8 cellular contexts compared by ENCODE assay signal in the genomic region with DNA sequence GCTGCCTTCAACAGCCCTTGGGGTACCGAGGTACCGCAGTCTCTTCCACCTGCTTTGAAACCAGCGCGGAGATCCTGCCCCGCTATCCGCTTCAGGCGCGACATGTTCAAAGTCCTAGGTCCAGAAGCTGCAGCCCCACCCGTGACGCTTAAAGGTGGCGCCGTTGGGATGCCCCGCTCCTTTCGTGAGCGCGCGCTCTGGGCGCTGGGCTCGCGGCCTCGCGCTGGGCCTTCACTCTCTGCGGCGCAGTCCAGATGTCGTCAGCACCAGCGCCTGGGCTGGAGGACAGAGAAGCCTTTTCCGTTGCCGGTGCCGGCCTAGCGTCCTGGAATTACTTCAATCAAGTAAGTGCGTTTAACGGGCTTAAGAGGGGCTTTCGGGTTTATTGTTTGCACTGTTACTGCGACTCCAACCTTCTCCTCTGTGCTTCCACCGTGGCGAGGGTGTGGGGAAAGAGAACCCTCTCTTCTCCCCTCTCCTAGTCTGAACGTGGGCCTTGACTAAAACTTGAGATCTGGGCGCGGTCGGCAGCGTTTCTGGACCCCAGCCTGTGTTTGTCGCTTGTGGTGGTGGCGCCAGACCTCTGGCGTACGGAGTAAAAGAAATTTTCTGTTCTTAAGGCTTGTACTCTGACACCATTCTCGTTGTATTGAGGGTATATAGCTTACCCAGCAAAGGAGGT. TPM values are rescaled to one million over a fixed set of nuclear protein-coding genes. Genes with fewer than 3 reads are reported as not detected.
DNase-seq lines count a peak whose midpoint lies in the region; ATAC-seq and TF ChIP-seq lines count a peak whose summit lies in the region.

A gene (minus strand): TSS at position 143 of the 682 bp plus-strand sequence. CDS start 39 bp downstream, at position 104.

- TF ChIP-seq EP300 in Ishikawa (IDR thresholded peaks at IDR 0.05; ENCODE audit: borderline replicate concordance): no peak

- H3K4me3 ChIP-seq in PC-3 (ENCODE audit: low read length) (peak within 1 kb of the TSS; percentile 85), epithelial cell of proximal tubule (ENCODE audit: low read depth, low read length) (peak within 1 kb of the TSS; percentile 96)

- ATAC-seq in GM21576 (IDR thresholded peaks at IDR 0.05; ENCODE audit: unreplicated experiment) (peak; percentile 86), PC-3 (peak; percentile 85)

- peaks cover 12% of the 10 kb centered on the region; the same call in 1 of the 2 replicates for H3K36me3 ChIP-seq in PC-3 (ENCODE audit: low read depth, low read length)

- BruUV-seq in PC-3 (replicated peaks; lab: Mats Ljungman, UMichigan): TSS peak; percentile 73

- H3F3A ChIP-seq in PC-3 (ENCODE audit: low read length, unreplicated experiment): no peaks in the 10 kb centered on the region

- H2AFZ ChIP-seq in PC-3 (ENCODE audit: low read length): peak within 1 kb of the TSS; percentile 84

- intact Hi-C loops in PC-3 (cut with micrococcal nuclease): loop anchor here (1.0 to 5.0 kb wide), 5 partner anchors 15 to 876 kb away; a partner anchor contains a TSS

- H3K9me2 ChIP-seq in PC-3 (replicated peaks; ENCODE audit: low read length): no peaks in the 10 kb centered on the region

- no peak for TF ChIP-seq RAD21 in Ishikawa (IDR thresholded peaks at IDR 0.05; ENCODE audit: low read depth)

- no peaks in the 10 kb centered on the region for H3K9me3 ChIP-seq in PC-3 (ENCODE audit: low read length)

- POLR2A ChIA-PET in PC-3 (lab: Charles Lee; ENCODE audit: unreplicated experiment): interaction anchor here (1.6 kb wide), 1 partner anchor 16 kb away, joined by 13 read pairs; a partner anchor contains a TSS

- H3K4me1 ChIP-seq in PC-3 (ENCODE audit: insufficient read depth, low read length): peaks cover 12% of the 10 kb centered on the region

- CTCF ChIA-PET in PC-3 (lab: Charles Lee): interaction anchor here (1.1 to 1.2 kb wide), 2 partner anchors 15 to 171 kb away, joined by 5 to 8 read pairs; a partner anchor contains a TSS

- H3K27me3 ChIP-seq in PC-3 (ENCODE audit: low read length): no peaks in the 10 kb centered on the region

- H3K79me2 ChIP-seq in PC-3 (ENCODE audit: low read length): peaks cover 95% of the 10 kb centered on the region

- no peaks in the 10 kb centered on the region for H4K20me1 ChIP-seq in PC-3 (ENCODE audit: low read length)

- H3K9ac ChIP-seq in PC-3 (ENCODE audit: low read length): peak within 1 kb of the TSS; percentile 93

- TF ChIP-seq CTCF in PC-3 (conservative IDR thresholded peaks at IDR 0.05; ENCODE audit: low read depth, low read length) (0 out of 2 replicates have a peak, but pooled peaks have one; percentile 25), epithelial cell of proximal tubule (conservative IDR thresholded peaks at IDR 0.05; ENCODE audit: low read depth, low read length) (no peak)

- peak within 1 kb of the TSS; percentile 75 for H3K27ac ChIP-seq in PC-3 (ENCODE audit: low read length)

- H3K4me2 ChIP-seq in PC-3 (ENCODE audit: low read length): peak within 1 kb of the TSS; percentile 97

- peak; percentile 91 for DNase-seq in DMS114 treated with DMSO at 0.1 percent for 48 hours (lab: John Stamatoyannopoulos, UW; ENCODE audit: unreplicated experiment)
- DNase-seq in PC-3: peak; percentile 98
- DNase-seq in activated T-cell treated with anti-CD3 and anti-CD28 coated beads, Interleukin-2, amount 50 U/mL, for 1 hour: peak; percentile 99
- DNase-seq in epithelial cell of proximal tubule (ENCODE audit: low read depth): peak; percentile 68
- DNase-seq in mucosa of gallbladder (ENCODE audit: low spot score): peak; percentile 97
- peak; percentile 87 to 93 for DNase-seq in stimulated activated CD8-positive, alpha-beta memory T cell treated with anti-CD3 and anti-CD28 coated beads, Interleukin-4, amount 100 ng/mL, for 4 hours (ENCODE audit: low read depth in 2 of 2, low spot score in 1 of 2)

TF ChIP-seq in Ishikawa, 13 proteins besides CTCF, POLR2A, EP300 and RAD21:
- TF ChIP-seq CEBPB (IDR thresholded peaks at IDR 0.05) (no peak), CREB1 (IDR thresholded peaks at IDR 0.05; ENCODE audit: low read depth) (peak; percentile 98), YY1 (IDR thresholded peaks at IDR 0.05; ENCODE audit: low read depth) (peak; percentile 67), TAF1 (IDR thresholded peaks at IDR 0.05; ENCODE audit: low read depth) (peak; percentile 66), NFIC (IDR thresholded peaks at IDR 0.05) (0 out of 2 replicates have a peak, but pooled peaks have one; percentile 24), FOXM1 (IDR thresholded peaks at IDR 0.05; ENCODE audit: borderline replicate concordance, low read depth) (no peak), ZBTB7A (IDR thresholded peaks at IDR 0.05; ENCODE audit: low read depth) (peak; percentile 31; the same call in 1 of the 2 replicates), TCF12 (IDR thresholded peaks at IDR 0.05; ENCODE audit: low read depth) (no peak), TEAD4 (IDR thresholded peaks at IDR 0.05) (no peak), EGR1 (IDR thresholded peaks at IDR 0.05) (no peak)
- TF ChIP-seq, protein P1, sequence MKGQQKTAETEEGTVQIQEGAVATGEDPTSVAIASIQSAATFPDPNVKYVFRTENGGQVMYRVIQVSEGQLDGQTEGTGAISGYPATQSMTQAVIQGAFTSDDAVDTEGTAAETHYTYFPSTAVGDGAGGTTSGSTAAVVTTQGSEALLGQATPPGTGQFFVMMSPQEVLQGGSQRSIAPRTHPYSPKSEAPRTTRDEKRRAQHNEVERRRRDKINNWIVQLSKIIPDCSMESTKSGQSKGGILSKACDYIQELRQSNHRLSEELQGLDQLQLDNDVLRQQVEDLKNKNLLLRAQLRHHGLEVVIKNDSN (IDR thresholded peaks at IDR 0.05): 0 out of 2 replicates have a peak, but pooled peaks have one; percentile 22
- TF ChIP-seq, protein P2, sequence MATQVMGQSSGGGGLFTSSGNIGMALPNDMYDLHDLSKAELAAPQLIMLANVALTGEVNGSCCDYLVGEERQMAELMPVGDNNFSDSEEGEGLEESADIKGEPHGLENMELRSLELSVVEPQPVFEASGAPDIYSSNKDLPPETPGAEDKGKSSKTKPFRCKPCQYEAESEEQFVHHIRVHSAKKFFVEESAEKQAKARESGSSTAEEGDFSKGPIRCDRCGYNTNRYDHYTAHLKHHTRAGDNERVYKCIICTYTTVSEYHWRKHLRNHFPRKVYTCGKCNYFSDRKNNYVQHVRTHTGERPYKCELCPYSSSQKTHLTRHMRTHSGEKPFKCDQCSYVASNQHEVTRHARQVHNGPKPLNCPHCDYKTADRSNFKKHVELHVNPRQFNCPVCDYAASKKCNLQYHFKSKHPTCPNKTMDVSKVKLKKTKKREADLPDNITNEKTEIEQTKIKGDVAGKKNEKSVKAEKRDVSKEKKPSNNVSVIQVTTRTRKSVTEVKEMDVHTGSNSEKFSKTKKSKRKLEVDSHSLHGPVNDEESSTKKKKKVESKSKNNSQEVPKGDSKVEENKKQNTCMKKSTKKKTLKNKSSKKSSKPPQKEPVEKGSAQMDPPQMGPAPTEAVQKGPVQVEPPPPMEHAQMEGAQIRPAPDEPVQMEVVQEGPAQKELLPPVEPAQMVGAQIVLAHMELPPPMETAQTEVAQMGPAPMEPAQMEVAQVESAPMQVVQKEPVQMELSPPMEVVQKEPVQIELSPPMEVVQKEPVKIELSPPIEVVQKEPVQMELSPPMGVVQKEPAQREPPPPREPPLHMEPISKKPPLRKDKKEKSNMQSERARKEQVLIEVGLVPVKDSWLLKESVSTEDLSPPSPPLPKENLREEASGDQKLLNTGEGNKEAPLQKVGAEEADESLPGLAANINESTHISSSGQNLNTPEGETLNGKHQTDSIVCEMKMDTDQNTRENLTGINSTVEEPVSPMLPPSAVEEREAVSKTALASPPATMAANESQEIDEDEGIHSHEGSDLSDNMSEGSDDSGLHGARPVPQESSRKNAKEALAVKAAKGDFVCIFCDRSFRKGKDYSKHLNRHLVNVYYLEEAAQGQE (IDR thresholded peaks at IDR 0.05; ENCODE audit: low read depth): no peak
- TF ChIP-seq, protein P3, sequence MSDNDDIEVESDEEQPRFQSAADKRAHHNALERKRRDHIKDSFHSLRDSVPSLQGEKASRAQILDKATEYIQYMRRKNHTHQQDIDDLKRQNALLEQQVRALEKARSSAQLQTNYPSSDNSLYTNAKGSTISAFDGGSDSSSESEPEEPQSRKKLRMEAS (IDR thresholded peaks at IDR 0.05): peak; percentile 66

RNA-seq across cellular contexts. Expression of the gene that starts here (rescaled TPM):
- total RNA-seq in PC-3 (2014; rRNA removed) (17.9 and 18.4 TPM in 2 replicates), epithelial cell of proximal tubule (28.1 and 32.8 TPM in 2 replicates), mucosa of gallbladder (7.7 TPM)

Comparison
In these comparisons a context has a peak if more than half of its experiments do, and no peak if none do; other contexts are left out.
1. Peak in every context shown above with its lines: DNase-seq, ATAC-seq, H3K4me3 ChIP-seq and H3K27ac ChIP-seq.